ENCODE assay signal across 1 cellular context in the genomic region with DNA sequence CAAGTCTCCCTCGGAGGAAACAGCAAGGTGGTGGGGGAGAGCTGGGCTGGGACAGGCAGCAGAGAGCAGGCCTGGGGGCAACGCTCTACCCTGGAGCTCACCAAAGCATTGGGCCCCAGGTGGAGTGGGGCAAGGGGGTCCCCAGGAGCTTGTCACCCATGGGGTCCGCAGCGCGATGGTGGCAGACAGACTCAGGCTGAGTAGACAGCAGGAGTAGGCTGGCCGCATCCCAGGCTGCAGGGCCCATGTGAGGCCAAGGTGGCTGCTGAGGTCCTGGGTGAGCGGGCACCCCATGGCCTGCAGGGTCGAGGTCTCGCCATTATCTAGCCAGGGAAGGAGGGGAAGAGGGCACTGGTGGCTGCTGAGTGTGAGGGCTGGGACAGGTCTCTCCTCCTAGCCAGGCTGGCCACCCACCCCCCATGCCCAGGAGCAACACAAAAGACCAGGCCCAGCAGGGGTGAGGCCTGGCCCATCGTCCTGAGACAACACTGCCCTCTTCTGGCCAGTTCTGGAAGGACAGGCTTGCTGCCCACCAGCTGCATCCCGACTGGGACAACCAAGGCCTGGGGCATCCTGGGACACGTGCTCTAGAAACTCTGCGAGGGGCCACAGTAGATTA.
TF ChIP-seq lines count a peak whose summit lies in the region.

No MANE protein-coding gene starts in this region.

TF ChIP-seq in H1, 55 proteins besides CTCF, POLR2A, EP300 and RAD21 (continued from another document):
- TF ChIP-seq BCL11A (IDR thresholded peaks at IDR 0.05; ENCODE audit: low read depth in 2 of 2, low read length in 2 of 2): no peak
- peak; percentile 61; the same call in 1 of the 2 replicates for TF ChIP-seq GABPA (IDR thresholded peaks at IDR 0.05; ENCODE audit: borderline replicate concordance, insufficient read depth, low read length)
- TF ChIP-seq HDAC2 (IDR thresholded peaks at IDR 0.05; ENCODE audit: borderline replicate concordance in 1 of 2, low read depth in 2 of 2, low read length in 2 of 2): no peak
- no peak for TF ChIP-seq RFX5 (IDR thresholded peaks at IDR 0.05; ENCODE audit: borderline replicate concordance, low read depth, low read length)
- TF ChIP-seq SAP30 (IDR thresholded peaks at IDR 0.05; ENCODE audit: insufficient read depth, insufficient replicate concordance, low read length): no peak
- no peak for TF ChIP-seq POLR2AphosphoS5 (IDR thresholded peaks at IDR 0.05; ENCODE audit: low read depth, low read length)
- TF ChIP-seq ASH2L (IDR thresholded peaks at IDR 0.05; ENCODE audit: low read length): no peak
- no peak for TF ChIP-seq CBX8 (IDR thresholded peaks at IDR 0.05; ENCODE audit: borderline replicate concordance, low read depth, low read length)
- no peak for TF ChIP-seq JUN (IDR thresholded peaks at IDR 0.05; ENCODE audit: low read depth, low read length)
- TF ChIP-seq TAF7 (optimal IDR thresholded peaks at IDR 0.05; ENCODE audit: borderline replicate concordance, low read depth, low read length): no peak
- TF ChIP-seq CBX5 (IDR thresholded peaks at IDR 0.05; ENCODE audit: low read depth, low read length): no peak
- TF ChIP-seq RBBP5 (IDR thresholded peaks at IDR 0.05; ENCODE audit: borderline replicate concordance, low read depth, low read length): no peak
- TF ChIP-seq USF2 (IDR thresholded peaks at IDR 0.05; ENCODE audit: low read length): peak; percentile 47
- TF ChIP-seq EZH2 (IDR thresholded peaks at IDR 0.05; ENCODE audit: low read depth, low read length, severe bottlenecking): no peak
- TF ChIP-seq SP4 (IDR thresholded peaks at IDR 0.05; ENCODE audit: low read length): no peak
- TF ChIP-seq CEBPB (IDR thresholded peaks at IDR 0.05; ENCODE audit: low read depth, low read length): no peak
- TF ChIP-seq SIN3A (conservative IDR thresholded peaks at IDR 0.05 in 1 of 2, IDR thresholded peaks at IDR 0.05 in 1 of 2; ENCODE audit: low read depth in 1 of 2, low read length in 2 of 2): peak in 1 of 2 experiments; percentile 46; a peak in 1 of 4 replicates
- TF ChIP-seq, protein P1, sequence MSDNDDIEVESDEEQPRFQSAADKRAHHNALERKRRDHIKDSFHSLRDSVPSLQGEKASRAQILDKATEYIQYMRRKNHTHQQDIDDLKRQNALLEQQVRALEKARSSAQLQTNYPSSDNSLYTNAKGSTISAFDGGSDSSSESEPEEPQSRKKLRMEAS (IDR thresholded peaks at IDR 0.05): peak; percentile 77
- TF ChIP-seq CTBP2 (IDR thresholded peaks at IDR 0.05; ENCODE audit: borderline replicate concordance, insufficient read depth, insufficient read length, low read length): no peak
- TF ChIP-seq EGR1 (IDR thresholded peaks at IDR 0.05; ENCODE audit: borderline replicate concordance, low read depth, low read length): no peak
- 0 out of 2 replicates have a peak, but pooled peaks have one; percentile 25 for TF ChIP-seq CREB1 (IDR thresholded peaks at IDR 0.05)
- no peak for TF ChIP-seq SP1 (IDR thresholded peaks at IDR 0.05; ENCODE audit: low read depth, low read length)
- no peak for TF ChIP-seq NANOG (IDR thresholded peaks at IDR 0.05; ENCODE audit: insufficient read depth, low read depth, low read length, poor library complexity, severe bottlenecking)
- TF ChIP-seq SP2 (IDR thresholded peaks at IDR 0.05; ENCODE audit: low read length): no peak
- TF ChIP-seq CHD1 (IDR thresholded peaks at IDR 0.05; ENCODE audit: low read depth, low read length): no peak
- TF ChIP-seq NRF1 (IDR thresholded peaks at IDR 0.05; ENCODE audit: low read depth, low read length): no peak
- TF ChIP-seq GTF2F1 (IDR thresholded peaks at IDR 0.05; ENCODE audit: borderline replicate concordance, low read depth, low read length): no peak
